ENCODE assay signal across 20 cellular contexts in the genomic region with DNA sequence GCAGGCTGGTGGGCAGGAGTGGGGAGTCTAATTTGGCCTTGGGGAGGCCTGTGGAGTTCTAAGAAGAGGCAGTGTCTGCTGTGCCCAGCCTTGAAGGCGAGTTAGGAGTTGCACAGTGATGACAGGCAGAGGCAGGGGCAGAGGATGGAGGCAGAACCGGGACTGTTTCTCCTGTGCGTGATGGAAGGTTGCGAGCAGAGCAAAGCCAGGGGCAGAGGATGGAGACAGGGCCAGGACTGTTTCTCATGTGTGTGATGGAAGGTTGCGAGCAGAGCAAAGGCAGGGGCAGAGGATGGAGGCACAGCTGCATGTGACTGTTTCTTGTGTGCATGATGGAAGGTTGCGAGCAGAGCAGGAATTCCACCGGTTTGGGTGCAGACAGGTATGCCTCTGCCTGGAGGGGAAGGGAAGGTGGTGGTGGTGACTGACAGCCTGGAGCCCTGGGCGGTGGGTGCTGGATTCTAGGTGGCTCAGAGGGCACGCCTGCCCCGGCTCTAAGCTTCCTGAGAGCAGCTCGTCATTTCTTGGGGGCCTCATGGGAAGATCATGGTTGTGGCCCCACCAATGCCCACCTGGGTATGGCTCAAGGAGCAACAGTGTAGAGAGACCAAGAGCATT. TPM values are rescaled to one million over a fixed set of nuclear protein-coding genes. Genes with fewer than 3 reads are reported as not detected.
DNase-seq lines count a peak whose midpoint lies in the region; ATAC-seq, FAIRE-seq and TF ChIP-seq lines count a peak whose summit lies in the region.
"Had no signal": no experiment of that assay in that cellular context is flagged by ENCODE, and none has a peak within 500 bp of the region (broad histone marks: within the 10 kb centered on the region; RNA-seq: fewer than 3 reads in every experiment).

No MANE protein-coding gene starts in this region.

- H2AFZ ChIP-seq in HepG2 (ENCODE audit: low read length) (no peak overlapping the region), GM23338 (no peak overlapping the region)

- in situ Hi-C loops in HepG2 (cut with HindIII; ENCODE audit: extremely low pct_ligation_motif_present, low pct_unique_long_range_greater_than_20kb): no loop called here

- peaks cover 16% of the 10 kb centered on the region for H3K36me3 Mint-ChIP-seq in WTC11
- H3K36me3 Mint-ChIP-seq in progenitor cell of endocrine pancreas (ENCODE audit: insufficient read depth): peaks cover 25% of the 10 kb centered on the region
- H3K36me3 Mint-ChIP-seq in GM23338 (ENCODE audit: low read depth): peaks cover 45% of the 10 kb centered on the region
- H3K36me3 Mint-ChIP-seq: IgD-negative memory B cell had no signal

- H3K4me2 ChIP-seq in HepG2 (ENCODE audit: low read depth, low read length) (no peak overlapping the region), GM23338 (no peak overlapping the region)

- H4K20me1 ChIP-seq in HepG2 (ENCODE audit: insufficient read depth, low read length) (no peaks in the 10 kb centered on the region), GM23338 (replicated peaks; ENCODE audit: insufficient read depth) (no peaks in the 10 kb centered on the region)

- POLR2A ChIA-PET in HEK293 (lab: Yijun Ruan, JAX): interaction anchor here (1.1 kb wide), 1 partner anchor 171 kb away, joined by 3 read pairs; a partner anchor contains a TSS
- POLR2A ChIA-PET in WTC11 (lab: Charles Lee): no interaction called here
- POLR2A ChIA-PET in HepG2 (lab: Yijun Ruan, JAX): no interaction called here
- POLR2A ChIA-PET in A673 (lab: Charles Lee; ENCODE audit: low non-redundant PET): no interaction called here

- no peak overlapping the region for H3K27ac ChIP-seq in HEK293 (ENCODE audit: extremely low read depth, low read depth, low read length)
- H3K27ac ChIP-seq in HepG2 (ENCODE audit: extremely low read length, insufficient read depth, low read length): no peak overlapping the region
- no peak overlapping the region for H3K27ac ChIP-seq in GM23338 (ENCODE audit: low read depth)
- H3K27ac ChIP-seq in A673 (ENCODE audit: low read depth, low read length, poor library complexity, severe bottlenecking): no peak overlapping the region
- H3K27ac ChIP-seq: C4-2B, HL-60 had no signal

- no peak for DNase-seq in WTC11 (ENCODE audit: low spot score)
- DNase-seq in HepG2 (ENCODE audit: low spot score): no peak
- DNase-seq in progenitor cell of endocrine pancreas (ENCODE audit: low spot score, unreplicated experiment): no peak
- no peak for DNase-seq in stimulated activated naive CD8-positive, alpha-beta T cell treated with anti-CD3 and anti-CD28 coated beads, Interleukin-15, amount 100 ng/mL, for 72 hours
- DNase-seq in GM23338 (ENCODE audit: low spot score): no peak
- no peak for DNase-seq in A673 (ENCODE audit: low spot score)
- DNase-seq: ACHN, DMS79, Kasumi-1, MG63, NCI-H1048, NCI-H1436, NCI-H1930, NCI-H226, NCI-H524 treated with DMSO at 0.1 percent for 48 hours, Right ventricle myocardium superior had no signal

- BruUV-seq in HepG2 (replicated peaks; lab: Mats Ljungman, UMichigan) (no TSS peak), A673 (replicated peaks; lab: Mats Ljungman, UMichigan) (no TSS peak)

- H3K9me3 ChIP-seq in HEK293 (ENCODE audit: control insufficient read depth, insufficient read depth, low read depth, low read length) (no peaks in the 10 kb centered on the region), HepG2 (ENCODE audit: low read length) (no peaks in the 10 kb centered on the region), A673 (ENCODE audit: low read depth, low read length, poor library complexity, severe bottlenecking) (no peaks in the 10 kb centered on the region)
- H3K9me3 ChIP-seq: MG63 had no signal

- no peaks in the 10 kb centered on the region for H3K4me1 ChIP-seq in HEK293 (ENCODE audit: control insufficient read depth, insufficient read depth, low read length)
- peaks cover 22% of the 10 kb centered on the region for H3K4me1 ChIP-seq in HepG2 (ENCODE audit: insufficient read depth, low read length)
- H3K4me1 ChIP-seq in GM23338 (ENCODE audit: insufficient read depth): no peaks in the 10 kb centered on the region
- no peaks in the 10 kb centered on the region for H3K4me1 ChIP-seq in A673 (ENCODE audit: insufficient read depth, low read length, poor library complexity, severe bottlenecking)

- no peak for TF ChIP-seq EP300 in HepG2 (IDR thresholded peaks at IDR 0.05; ENCODE audit: low read depth in 2 of 2, low read length in 2 of 2)
- no peak for TF ChIP-seq EP300 in HepG2 (CRISPR knock-in tag; IDR thresholded peaks at IDR 0.05; ENCODE audit: borderline replicate concordance)

- H3K9me2 ChIP-seq in GM23338 (ENCODE audit: insufficient read depth): no peaks in the 10 kb centered on the region

- 0 out of 2 replicates have a peak, but pooled peaks cover 7% of the 10 kb centered on the region for H3K9me3 Mint-ChIP-seq in WTC11
- no peaks in the 10 kb centered on the region for H3K9me3 Mint-ChIP-seq in progenitor cell of endocrine pancreas (ENCODE audit: low read depth)
- no peaks in the 10 kb centered on the region for H3K9me3 Mint-ChIP-seq in stimulated activated naive CD8-positive, alpha-beta T cell treated with anti-CD3 and anti-CD28 coated beads, Interleukin-15, amount 100 ng/mL, for 72 hours
- no peaks in the 10 kb centered on the region for H3K9me3 Mint-ChIP-seq in GM23338
- H3K9me3 Mint-ChIP-seq: IgD-negative memory B cell had no signal

- WGBS in HepG2 (ENCODE audit: low lambda C conversion rate): 88% methylated on average over 7 of the region's 11 CpGs

- H3K9ac ChIP-seq in HepG2 (ENCODE audit: insufficient read depth, low read depth, low read length): no peak overlapping the region

- peak overlapping the region; percentile 47; the same call in 1 of the 2 replicates for H3K27ac Mint-ChIP-seq in WTC11
- peak overlapping the region; percentile 52 for H3K27ac Mint-ChIP-seq in progenitor cell of endocrine pancreas
- no peak overlapping the region for H3K27ac Mint-ChIP-seq in stimulated activated naive CD8-positive, alpha-beta T cell treated with anti-CD3 and anti-CD28 coated beads, Interleukin-15, amount 100 ng/mL, for 72 hours
- H3K27ac Mint-ChIP-seq in GM23338: no peak overlapping the region
- H3K27ac Mint-ChIP-seq: IgD-negative memory B cell had no signal

- no peak overlapping the region for H3K4me3 Mint-ChIP-seq in WTC11
- no peak overlapping the region for H3K4me3 Mint-ChIP-seq in progenitor cell of endocrine pancreas (ENCODE audit: low read depth)
- no peak overlapping the region for H3K4me3 Mint-ChIP-seq in stimulated activated naive CD8-positive, alpha-beta T cell treated with anti-CD3 and anti-CD28 coated beads, Interleukin-15, amount 100 ng/mL, for 72 hours
- no peak overlapping the region for H3K4me3 Mint-ChIP-seq in GM23338

- H3K36me3 ChIP-seq in HEK293 (ENCODE audit: control insufficient read depth in 2 of 2, insufficient read depth in 1 of 2, low read length in 2 of 2) (peaks cover 0 to 68% of the 10 kb centered on the region in 2 experiments; a peak in 1 of 3 replicates), HepG2 (replicated peaks in 1 of 2; ENCODE audit: control insufficient read depth in 1 of 2, insufficient read depth in 2 of 2, low read length in 2 of 2) (peaks cover 0 to 11% of the 10 kb centered on the region in 2 experiments; a peak in 3 of 5 replicates), GM23338 (ENCODE audit: insufficient read depth) (peaks cover 4% of the 10 kb centered on the region), A673 (ENCODE audit: insufficient read depth, low read length, poor library complexity, severe bottlenecking) (no peaks in the 10 kb centered on the region)

- TF ChIP-seq CTCF in HEK293 (tag by site-specific recombination; IDR thresholded peaks at IDR 0.05) (no peak), WTC11 (IDR thresholded peaks at IDR 0.05) (no peak), HepG2 (CRISPR knock-in tag; IDR thresholded peaks at IDR 0.05) (no peak), progenitor cell of endocrine pancreas (IDR thresholded peaks at IDR 0.05; ENCODE audit: unreplicated experiment) (no peak), GM23338 (conservative IDR thresholded peaks at IDR 0.05; ENCODE audit: low read depth in 2 of 2) (no peak), A673 (conservative IDR thresholded peaks at IDR 0.05; ENCODE audit: low read depth, low read length) (no peak)

- H3K4me3 ChIP-seq in HEK293 (ENCODE audit: low read depth, low read length): no peak overlapping the region
- H3K4me3 ChIP-seq in HepG2 (replicated peaks in 1 of 3; ENCODE audit: insufficient read depth in 1 of 3, low read depth in 2 of 3, low read length in 3 of 3): no peak overlapping the region
- no peak overlapping the region for H3K4me3 ChIP-seq in GM23338
- no peak overlapping the region for H3K4me3 ChIP-seq in A673 (ENCODE audit: low read depth, low read length, poor library complexity, severe bottlenecking)
- H3K4me3 ChIP-seq: MG63 had no signal

- FAIRE-seq in HepG2 (lab: Jason Lieb, UNC): no peak

- H3K27me3 Mint-ChIP-seq in WTC11 (ENCODE audit: low read depth) (no peaks in the 10 kb centered on the region), progenitor cell of endocrine pancreas (no peaks in the 10 kb centered on the region), GM23338 (ENCODE audit: insufficient read depth, low read depth, poor library complexity) (peaks cover 16% of the 10 kb centered on the region)
- H3K27me3 Mint-ChIP-seq in stimulated activated naive CD8-positive, alpha-beta T cell treated with anti-CD3 and anti-CD28 coated beads, Interleukin-15, amount 100 ng/mL, for 72 hours: peaks cover 7% of the 10 kb centered on the region

- ATAC-seq in WTC11 (no peak), HepG2 (no peak), GM23338 (no peak)
- ATAC-seq in stimulated activated naive CD8-positive, alpha-beta T cell treated with anti-CD3 and anti-CD28 coated beads, Interleukin-15, amount 100 ng/mL, for 72 hours: no peak

- no peak for TF ChIP-seq RAD21 in HepG2 (CRISPR knock-in tag; IDR thresholded peaks at IDR 0.05)

- H3K4me1 Mint-ChIP-seq in WTC11 (no peaks in the 10 kb centered on the region), progenitor cell of endocrine pancreas (ENCODE audit: low read depth) (no peaks in the 10 kb centered on the region), GM23338 (no peaks in the 10 kb centered on the region; the same call in 2 of the 3 replicates)
- H3K4me1 Mint-ChIP-seq in stimulated activated naive CD8-positive, alpha-beta T cell treated with anti-CD3 and anti-CD28 coated beads, Interleukin-15, amount 100 ng/mL, for 72 hours: peaks cover 15% of the 10 kb centered on the region

- intact Hi-C loops in HepG2 (cut with micrococcal nuclease; ENCODE audit: unreplicated experiment): no loop called here
- intact Hi-C loops in A673 (cut with micrococcal nuclease; ENCODE audit: unreplicated experiment): no loop called here

- H3K79me2 ChIP-seq in HepG2 (ENCODE audit: insufficient read depth, low read length): no peaks in the 10 kb centered on the region
- no peaks in the 10 kb centered on the region for H3K79me2 ChIP-seq in GM23338 (replicated peaks; ENCODE audit: insufficient read depth)

- TF ChIP-seq POLR2A in HepG2 (IDR thresholded peaks at IDR 0.05; ENCODE audit: insufficient read depth in 1 of 2, low read depth in 2 of 2, low read length in 2 of 2): no peak

- H3K27me3 ChIP-seq in HepG2 (ENCODE audit: control insufficient read depth in 1 of 2, insufficient read depth in 2 of 2, low read length in 2 of 2) (no peaks in the 10 kb centered on the region), GM23338 (ENCODE audit: insufficient read depth) (no peaks in the 10 kb centered on the region), A673 (replicated peaks; ENCODE audit: insufficient read depth, low read depth, low read length, poor library complexity) (no peaks in the 10 kb centered on the region)
- H3K27me3 ChIP-seq: MG63 had no signal

- H3F3A ChIP-seq in GM23338 (replicated peaks; ENCODE audit: low read depth): peaks cover 6% of the 10 kb centered on the region; the same call in 1 of the 2 replicates

- CTCF ChIA-PET in HEK293 (lab: Yijun Ruan, JAX): no interaction called here
- CTCF ChIA-PET in WTC11 (lab: Charles Lee): interaction anchor here (2.0 kb wide), 1 partner anchor 127 kb away, joined by 7 read pairs; no protein-coding TSS in a partner anchor
- CTCF ChIA-PET in HepG2 (lab: Yijun Ruan, JAX; ENCODE audit: low intra/inter-chr PET ratio, low total read pairs): no interaction called here
- CTCF ChIA-PET in A673 (lab: Charles Lee): no interaction called here

RNA-seq across cellular contexts. Expression of a gene that starts 8.7 kb away (rescaled TPM):
- 88.0 to 113 TPM (median 97.8 TPM) in 3 replicates for total RNA-seq in WTC11 (2021)
- total RNA-seq in HepG2 (2016; rRNA removed; fragmentation: Illumina TruSeq; extraction: Trizol): 24.8 and 50.1 TPM in 2 replicates
- 13.7 and 15.2 TPM in 2 replicates for total RNA-seq in HepG2 (2016; cell fraction: cytosol; rRNA removed; fragmentation: Illumina TruSeq; extraction: Trizol; ENCODE audit: low read depth)
- 20.5 and 56.5 TPM in 2 replicates for total RNA-seq in HepG2 (2016; cell fraction: insoluble cytoplasmic fraction; rRNA removed; fragmentation: Illumina TruSeq; extraction: Trizol)
- total RNA-seq in HepG2 (2016; cell fraction: membrane; rRNA removed; fragmentation: Illumina TruSeq; extraction: Trizol): 36.4 and 42.9 TPM in 2 replicates
- total RNA-seq in HepG2 (2016; cell fraction: nucleus; rRNA removed; fragmentation: Illumina TruSeq; extraction: Trizol): 47.2 and 48.9 TPM in 2 replicates
- polyA plus RNA-seq in HepG2 (2011; rRNA removed): 30.5 and 34.4 TPM in 2 replicates
- polyA plus RNA-seq in HepG2 (2011; cell fraction: cytosol; rRNA removed): 18.4 and 40.1 TPM in 2 replicates
- polyA plus RNA-seq in HepG2 (2011; cell fraction: nucleus; rRNA removed): 268 and 442 TPM in 2 replicates
- 19.2 and 34.3 TPM in 2 replicates for polyA plus RNA-seq in HepG2 (2012)
- polyA plus RNA-seq in HepG2 (2016; cell fraction: cytosol; fragmentation: Illumina TruSeq; extraction: Trizol; ENCODE audit: low read depth): 11.8 and 14.2 TPM in 2 replicates
- 26.0 and 28.4 TPM in 2 replicates for polyA plus RNA-seq in HepG2 (2016; cell fraction: insoluble cytoplasmic fraction; fragmentation: Illumina TruSeq; extraction: Trizol; ENCODE audit: low read depth)
- polyA plus RNA-seq in HepG2 (2016; cell fraction: membrane; fragmentation: Illumina TruSeq; extraction: Trizol; ENCODE audit: low read depth): 26.2 and 30.9 TPM in 2 replicates
- polyA plus RNA-seq in HepG2 (2016; cell fraction: nucleus; fragmentation: Illumina TruSeq; extraction: Trizol; ENCODE audit: insufficient read depth, low read depth): 152 and 159 TPM in 2 replicates
- 0.07 and 19.7 TPM in 2 replicates for polyA minus RNA-seq in HepG2 (2011; rRNA and poly(A)+ RNA removed; ENCODE audit: low replicate concordance)
- polyA minus RNA-seq in HepG2 (2011; cell fraction: cytosol; rRNA and poly(A)+ RNA removed): 10.4 and 11.1 TPM in 2 replicates
- polyA minus RNA-seq in HepG2 (2011; cell fraction: nucleus; rRNA and poly(A)+ RNA removed): 16.9 and 22.4 TPM in 2 replicates
- 277 and 294 TPM in 2 replicates for total RNA-seq in progenitor cell of endocrine pancreas
- total RNA-seq in GM23338 (2014; rRNA removed; shearing (Covaris generic)): 55.2 and 92.6 TPM in 2 replicates
- polyA plus RNA-seq in GM23338 (2016; fragmentation: Nextera tagmentation; extraction: Ambion mirVana): 49.9 and 53.5 TPM in 2 replicates
- 19.0 and 28.9 TPM in 2 replicates for total RNA-seq in A673 (2021)
- polyA plus RNA-seq: IgD-negative memory B cell had no signal

RNA-seq across cellular contexts. Expression of a gene that starts 16.0 kb away (rescaled TPM):
- total RNA-seq in WTC11 (2021): 17.3 to 23.4 TPM (median 21.4 TPM) in 3 replicates
- total RNA-seq in HepG2 (2016; rRNA removed; fragmentation: Illumina TruSeq; extraction: Trizol): 21.1 and 28.7 TPM in 2 replicates
- total RNA-seq in HepG2 (2016; cell fraction: cytosol; rRNA removed; fragmentation: Illumina TruSeq; extraction: Trizol; ENCODE audit: low read depth): 5.8 and 6.9 TPM in 2 replicates
- 17.5 and 29.7 TPM in 2 replicates for total RNA-seq in HepG2 (2016; cell fraction: insoluble cytoplasmic fraction; rRNA removed; fragmentation: Illumina TruSeq; extraction: Trizol)
- 13.9 and 14.9 TPM in 2 replicates for total RNA-seq in HepG2 (2016; cell fraction: membrane; rRNA removed; fragmentation: Illumina TruSeq; extraction: Trizol)
- 14.5 and 19.8 TPM in 2 replicates for total RNA-seq in HepG2 (2016; cell fraction: nucleus; rRNA removed; fragmentation: Illumina TruSeq; extraction: Trizol)
- polyA plus RNA-seq in HepG2 (2011; rRNA removed): 18.0 and 25.1 TPM in 2 replicates
- 13.8 and 24.2 TPM in 2 replicates for polyA plus RNA-seq in HepG2 (2011; cell fraction: cytosol; rRNA removed)
- 59.8 and 70.5 TPM in 2 replicates for polyA plus RNA-seq in HepG2 (2011; cell fraction: nucleus; rRNA removed)
- polyA plus RNA-seq in HepG2 (2012): 12.9 and 13.0 TPM in 2 replicates
- 4.6 and 4.9 TPM in 2 replicates for polyA plus RNA-seq in HepG2 (2016; cell fraction: cytosol; fragmentation: Illumina TruSeq; extraction: Trizol; ENCODE audit: low read depth)
- 22.3 and 24.1 TPM in 2 replicates for polyA plus RNA-seq in HepG2 (2016; cell fraction: insoluble cytoplasmic fraction; fragmentation: Illumina TruSeq; extraction: Trizol; ENCODE audit: low read depth)
- 7.9 and 9.3 TPM in 2 replicates for polyA plus RNA-seq in HepG2 (2016; cell fraction: membrane; fragmentation: Illumina TruSeq; extraction: Trizol; ENCODE audit: low read depth)
- 38.2 and 40.1 TPM in 2 replicates for polyA plus RNA-seq in HepG2 (2016; cell fraction: nucleus; fragmentation: Illumina TruSeq; extraction: Trizol; ENCODE audit: insufficient read depth, low read depth)
- 30.4 and 42.3 TPM in 2 replicates for polyA minus RNA-seq in HepG2 (2011; rRNA and poly(A)+ RNA removed; ENCODE audit: low replicate concordance)
- polyA minus RNA-seq in HepG2 (2011; cell fraction: cytosol; rRNA and poly(A)+ RNA removed): 24.6 and 25.2 TPM in 2 replicates
- polyA minus RNA-seq in HepG2 (2011; cell fraction: nucleus; rRNA and poly(A)+ RNA removed): 9.9 and 14.7 TPM in 2 replicates
- total RNA-seq in progenitor cell of endocrine pancreas: 55.9 and 56.9 TPM in 2 replicates
- total RNA-seq in GM23338 (2014; rRNA removed; shearing (Covaris generic)): 18.7 and 23.0 TPM in 2 replicates
- 6.1 and 7.2 TPM in 2 replicates for polyA plus RNA-seq in GM23338 (2016; fragmentation: Nextera tagmentation; extraction: Ambion mirVana)
- not detected in 2 replicates for total RNA-seq in A673 (2021)
- polyA plus RNA-seq: IgD-negative memory B cell had no signal

RNA-seq across cellular contexts. Expression of a gene that starts 36.8 kb away (rescaled TPM):
- total RNA-seq in WTC11 (2021) (85.2 to 98.9 TPM (median 91.8 TPM) in 3 replicates), HepG2 (2016; rRNA removed; fragmentation: Illumina TruSeq; extraction: Trizol) (0.80 and 2.1 TPM in 2 replicates), progenitor cell of endocrine pancreas (111 and 117 TPM in 2 replicates), A673 (2021) (16.6 and 17.6 TPM in 2 replicates)
- total RNA-seq in HepG2 (2016; cell fraction: cytosol; rRNA removed; fragmentation: Illumina TruSeq; extraction: Trizol; ENCODE audit: low read depth): 1.7 and 1.8 TPM in 2 replicates
- total RNA-seq in HepG2 (2016; cell fraction: insoluble cytoplasmic fraction; rRNA removed; fragmentation: Illumina TruSeq; extraction: Trizol): 1.4 and 2.0 TPM in 2 replicates
- total RNA-seq in HepG2 (2016; cell fraction: membrane; rRNA removed; fragmentation: Illumina TruSeq; extraction: Trizol): 2.1 and 2.2 TPM in 2 replicates
- total RNA-seq in HepG2 (2016; cell fraction: nucleus; rRNA removed; fragmentation: Illumina TruSeq; extraction: Trizol): 1.8 and 1.9 TPM in 2 replicates
- polyA plus RNA-seq in HepG2 (2011; rRNA removed) (1.2 and 2.1 TPM in 2 replicates), GM23338 (2016; fragmentation: Nextera tagmentation; extraction: Ambion mirVana) (72.2 and 96.2 TPM in 2 replicates)
- polyA plus RNA-seq in HepG2 (2011; cell fraction: cytosol; rRNA removed): 1.1 and 2.0 TPM in 2 replicates
- 4.9 and 10.2 TPM in 2 replicates for polyA plus RNA-seq in HepG2 (2011; cell fraction: nucleus; rRNA removed)
- polyA plus RNA-seq in HepG2 (2012): 1.6 and 2.0 TPM in 2 replicates
- polyA plus RNA-seq in HepG2 (2016; cell fraction: cytosol; fragmentation: Illumina TruSeq; extraction: Trizol; ENCODE audit: low read depth): 1.6 and 2.7 TPM in 2 replicates
- 1.0 and 2.1 TPM in 2 replicates for polyA plus RNA-seq in HepG2 (2016; cell fraction: insoluble cytoplasmic fraction; fragmentation: Illumina TruSeq; extraction: Trizol; ENCODE audit: low read depth)
- 2.8 and 4.3 TPM in 2 replicates for polyA plus RNA-seq in HepG2 (2016; cell fraction: membrane; fragmentation: Illumina TruSeq; extraction: Trizol; ENCODE audit: low read depth)
- 5.7 and 7.3 TPM in 2 replicates for polyA plus RNA-seq in HepG2 (2016; cell fraction: nucleus; fragmentation: Illumina TruSeq; extraction: Trizol; ENCODE audit: insufficient read depth, low read depth)
- polyA minus RNA-seq in HepG2 (2011; rRNA and poly(A)+ RNA removed; ENCODE audit: low replicate concordance): 2.3 and 4.3 TPM in 2 replicates
- 1.5 and 1.8 TPM in 2 replicates for polyA minus RNA-seq in HepG2 (2011; cell fraction: cytosol; rRNA and poly(A)+ RNA removed)
- polyA minus RNA-seq in HepG2 (2011; cell fraction: nucleus; rRNA and poly(A)+ RNA removed): not detected in 2 replicates
- total RNA-seq in GM23338 (2014; rRNA removed; shearing (Covaris generic)): 59.1 and 63.0 TPM in 2 replicates

RNA-seq across cellular contexts. Expression of a gene that starts 57.3 kb away (rescaled TPM):
- 381 to 503 TPM (median 481 TPM) in 3 replicates for total RNA-seq in WTC11 (2021)
- 30.0 and 52.6 TPM in 2 replicates for total RNA-seq in HepG2 (2016; rRNA removed; fragmentation: Illumina TruSeq; extraction: Trizol)
- 16.1 and 19.2 TPM in 2 replicates for total RNA-seq in HepG2 (2016; cell fraction: cytosol; rRNA removed; fragmentation: Illumina TruSeq; extraction: Trizol; ENCODE audit: low read depth)
- total RNA-seq in HepG2 (2016; cell fraction: insoluble cytoplasmic fraction; rRNA removed; fragmentation: Illumina TruSeq; extraction: Trizol): 27.9 and 45.1 TPM in 2 replicates
- total RNA-seq in HepG2 (2016; cell fraction: membrane; rRNA removed; fragmentation: Illumina TruSeq; extraction: Trizol): 15.2 and 16.4 TPM in 2 replicates
- 36.7 and 42.1 TPM in 2 replicates for total RNA-seq in HepG2 (2016; cell fraction: nucleus; rRNA removed; fragmentation: Illumina TruSeq; extraction: Trizol)
- polyA plus RNA-seq in HepG2 (2011; rRNA removed): 163 and 182 TPM in 2 replicates
- 316 and 459 TPM in 2 replicates for polyA plus RNA-seq in HepG2 (2011; cell fraction: cytosol; rRNA removed)
- polyA plus RNA-seq in HepG2 (2011; cell fraction: nucleus; rRNA removed): 94.3 and 120 TPM in 2 replicates
- 183 and 441 TPM in 2 replicates for polyA plus RNA-seq in HepG2 (2012)
- polyA plus RNA-seq in HepG2 (2016; cell fraction: cytosol; fragmentation: Illumina TruSeq; extraction: Trizol; ENCODE audit: low read depth): 87.8 and 96.5 TPM in 2 replicates
- polyA plus RNA-seq in HepG2 (2016; cell fraction: insoluble cytoplasmic fraction; fragmentation: Illumina TruSeq; extraction: Trizol; ENCODE audit: low read depth): 109 and 136 TPM in 2 replicates
- polyA plus RNA-seq in HepG2 (2016; cell fraction: membrane; fragmentation: Illumina TruSeq; extraction: Trizol; ENCODE audit: low read depth): 64.1 and 65.9 TPM in 2 replicates
- polyA plus RNA-seq in HepG2 (2016; cell fraction: nucleus; fragmentation: Illumina TruSeq; extraction: Trizol; ENCODE audit: insufficient read depth, low read depth): 219 and 229 TPM in 2 replicates
- polyA minus RNA-seq in HepG2 (2011; rRNA and poly(A)+ RNA removed; ENCODE audit: low replicate concordance): 405 and 668 TPM in 2 replicates
- polyA minus RNA-seq in HepG2 (2011; cell fraction: cytosol; rRNA and poly(A)+ RNA removed): 180 and 184 TPM in 2 replicates
- 31.3 and 46.7 TPM in 2 replicates for polyA minus RNA-seq in HepG2 (2011; cell fraction: nucleus; rRNA and poly(A)+ RNA removed)
- total RNA-seq in progenitor cell of endocrine pancreas: 99.3 and 105 TPM in 2 replicates
- total RNA-seq in GM23338 (2014; rRNA removed; shearing (Covaris generic)): 72.4 and 82.3 TPM in 2 replicates
- 829 and 840 TPM in 2 replicates for polyA plus RNA-seq in GM23338 (2016; fragmentation: Nextera tagmentation; extraction: Ambion mirVana)
- total RNA-seq in A673 (2021): 87.6 and 99.8 TPM in 2 replicates

Comparison
In these comparisons a context has a peak if more than half of its experiments do, and no peak if none do; other contexts are left out.
1. H3K27ac Mint-ChIP-seq: peak in WTC11 (single experiment) and progenitor cell of endocrine pancreas (single experiment); none in stimulated activated naive CD8-positive, alpha-beta T cell treated with anti-CD3 and anti-CD28 coated beads, Interleukin-15, amount 100 ng/mL, for 72 hours (0 of 2) and GM23338 (single experiment).